2 cellular contexts compared by ENCODE assay signal in genomic region chr4:22435652-22436051, GRCh38.
TF ChIP-seq lines count a peak whose summit lies in the region.

No MANE protein-coding gene starts in this region.

TF ChIP-seq in WTC11, 78 proteins besides CTCF, POLR2A, EP300 and RAD21 (continued from another document):
- TF ChIP-seq AR (CRISPR knock-in tag; IDR thresholded peaks at IDR 0.05) (no peak), PRDM15 (CRISPR knock-in tag; IDR thresholded peaks at IDR 0.05) (no peak), ATF3 (CRISPR knock-in tag; conservative IDR thresholded peaks at IDR 0.05) (no peak), ZNF263 (CRISPR knock-in tag; IDR thresholded peaks at IDR 0.05; ENCODE audit: low read depth) (no peak)

TF ChIP-seq in liver, 16 proteins besides CTCF, POLR2A, EP300 and RAD21 (continued from another document):
- peak; percentile 78 to 91 for TF ChIP-seq JUND (IDR thresholded peaks at IDR 0.05)
- peak in 1 of 2 donors; percentile 54 for TF ChIP-seq EGR1 (IDR thresholded peaks at IDR 0.05; ENCODE audit: low read depth in 2 of 2)
- peak; percentile 84 for TF ChIP-seq YY1 (IDR thresholded peaks at IDR 0.05)
- TF ChIP-seq ATF3 (IDR thresholded peaks at IDR 0.05) = peak; percentile 65
